19 cellular contexts compared by ENCODE assay signal in genomic region chr6:70008189-70008588, GRCh38.
DNase-seq lines count a peak whose midpoint lies in the region; ATAC-seq, FAIRE-seq and TF ChIP-seq lines count a peak whose summit lies in the region.
"Had no signal": no experiment of that assay in that cellular context is flagged by ENCODE, and none has a peak within 500 bp of the region (broad histone marks: within the 10 kb centered on the region; RNA-seq: fewer than 3 reads in every experiment).

No MANE protein-coding gene starts in this region.

- H3K27ac ChIP-seq in HepG2 (ENCODE audit: extremely low read length, insufficient read depth, low read length), result no peak overlapping the region
- no peak overlapping the region for H3K27ac ChIP-seq in right lobe of liver
- no peak overlapping the region for H3K27ac ChIP-seq in kidney (ENCODE audit: low read depth in 2 of 2, low read length in 2 of 2)
- H3K27ac ChIP-seq: 22Rv1; A549; BLaER1 treated with 17β-estradiol and CSF1 and Interleukin-3, amounts not matched to agents 10 nM and 100 nM; C4-2B had no signal

- H3K9ac ChIP-seq in HepG2 (ENCODE audit: insufficient read depth, low read depth, low read length) (no peak overlapping the region), kidney (ENCODE audit: low read length in 2 of 2) (no peak overlapping the region)
- H3K9ac ChIP-seq: BLaER1 treated with 17β-estradiol and CSF1 and Interleukin-3, amounts not matched to agents 10 nM and 100 nM had no signal

- POLR2A ChIA-PET in HepG2 (lab: Yijun Ruan, JAX), result no interaction called here

- H2AFZ ChIP-seq in HepG2 (ENCODE audit: low read length), result no peak overlapping the region

- TF ChIP-seq CTCF in HepG2 (CRISPR knock-in tag; IDR thresholded peaks at IDR 0.05), result no peak
- no peak for TF ChIP-seq CTCF in right lobe of liver (IDR thresholded peaks at IDR 0.05)
- no peak for TF ChIP-seq CTCF in kidney (IDR thresholded peaks at IDR 0.05; ENCODE audit: borderline replicate concordance, extremely low read depth, insufficient read depth)

- H3K79me2 ChIP-seq in HepG2 (ENCODE audit: insufficient read depth, low read length), result no peaks in the 10 kb centered on the region

- H3K4me1 ChIP-seq in HepG2 (ENCODE audit: insufficient read depth, low read length) (no peaks in the 10 kb centered on the region), right lobe of liver (no peaks in the 10 kb centered on the region), kidney (ENCODE audit: control insufficient read depth in 1 of 2, insufficient read depth in 1 of 2, low read depth in 1 of 2, low read length in 2 of 2) (no peaks in the 10 kb centered on the region)
- H3K4me1 ChIP-seq: A549; BLaER1 treated with 17β-estradiol and CSF1 and Interleukin-3, amounts not matched to agents 10 nM and 100 nM; Caco-2 had no signal

- H3K4me2 ChIP-seq in HepG2 (ENCODE audit: low read depth, low read length), result no peak overlapping the region
- H3K4me2 ChIP-seq: A549; BLaER1 treated with 17β-estradiol and CSF1 and Interleukin-3, amounts not matched to agents 10 nM and 100 nM had no signal

- in situ Hi-C loops in HepG2 (cut with HindIII; ENCODE audit: extremely low pct_ligation_motif_present, low pct_unique_long_range_greater_than_20kb), result no loop called here

- ATAC-seq in HepG2, result no peak
- no peak for ATAC-seq in right lobe of liver
- ATAC-seq in HG03097 (IDR thresholded peaks at IDR 0.05; ENCODE audit: low FRiP score, unreplicated experiment), result no peak
- ATAC-seq: A549; CD8-positive, alpha-beta T cell had no signal

- CTCF ChIA-PET in HepG2 (lab: Yijun Ruan, JAX; ENCODE audit: low intra/inter-chr PET ratio, low total read pairs), result no interaction called here

- FAIRE-seq in HepG2 (lab: Jason Lieb, UNC) (no peak), kidney (lab: Jason Lieb, UNC) (peak; percentile 27)
- FAIRE-seq: A549, D721Med, GM12891, GM19239 had no signal

- H3K27me3 ChIP-seq in HepG2 (ENCODE audit: control insufficient read depth in 1 of 2, insufficient read depth in 2 of 2, low read length in 2 of 2), result no peaks in the 10 kb centered on the region
- H3K27me3 ChIP-seq in right lobe of liver, result no peaks in the 10 kb centered on the region
- H3K27me3 ChIP-seq: BLaER1 treated with 17β-estradiol and CSF1 and Interleukin-3, amounts not matched to agents 10 nM and 100 nM had no signal

- H4K20me1 ChIP-seq in HepG2 (ENCODE audit: insufficient read depth, low read length), result no peaks in the 10 kb centered on the region
- H4K20me1 ChIP-seq: BLaER1 treated with 17β-estradiol and CSF1 and Interleukin-3, amounts not matched to agents 10 nM and 100 nM had no signal

- no peak for TF ChIP-seq POLR2A in HepG2 (IDR thresholded peaks at IDR 0.05; ENCODE audit: insufficient read depth in 1 of 2, low read depth in 2 of 2, low read length in 2 of 2)
- TF ChIP-seq POLR2A in right lobe of liver (IDR thresholded peaks at IDR 0.05), result no peak

- no peaks in the 10 kb centered on the region for H3K9me3 ChIP-seq in HepG2 (ENCODE audit: low read length)
- no peaks in the 10 kb centered on the region for H3K9me3 ChIP-seq in right lobe of liver
- H3K9me3 ChIP-seq in kidney (ENCODE audit: control insufficient read depth in 1 of 2, low read length in 2 of 2), result no peaks in the 10 kb centered on the region
- H3K9me3 ChIP-seq: A549, Caco-2 had no signal

- TF ChIP-seq RAD21 in HepG2 (CRISPR knock-in tag; IDR thresholded peaks at IDR 0.05), result no peak

- intact Hi-C loops in HepG2 (cut with micrococcal nuclease; ENCODE audit: unreplicated experiment) (no loop called here), right lobe of liver (cut with DNase I) (no loop called here), kidney (cut with DNase I) (no loop called here)

- DNase-seq in HepG2 (ENCODE audit: low spot score) (no peak), right lobe of liver (no peak), kidney (no peak), NCI-H1436 (lab: John Stamatoyannopoulos, UW) (no peak)
- DNase-seq: AML-193; Caco-2; Calu3; CD4-positive, alpha-beta T cell; CD8-positive, alpha-beta T cell; DMS79 treated with DMSO at 0.1 percent for 48 hours; GF-D8 had no signal

- TF ChIP-seq EP300 in HepG2 (IDR thresholded peaks at IDR 0.05; ENCODE audit: low read depth in 2 of 2, low read length in 2 of 2) (no peak), HepG2 (CRISPR knock-in tag; IDR thresholded peaks at IDR 0.05; ENCODE audit: borderline replicate concordance) (no peak)

- no TSS peak for BruUV-seq in HepG2 (replicated peaks; lab: Mats Ljungman, UMichigan)

- H3K36me3 ChIP-seq in HepG2 (replicated peaks in 1 of 2; ENCODE audit: control insufficient read depth in 1 of 2, insufficient read depth in 2 of 2, low read length in 2 of 2) (no peaks in the 10 kb centered on the region), right lobe of liver (no peaks in the 10 kb centered on the region), kidney (ENCODE audit: control insufficient read depth in 1 of 2, insufficient read depth in 2 of 2, low read length in 2 of 2) (no peaks in the 10 kb centered on the region)
- H3K36me3 ChIP-seq: BLaER1 treated with 17β-estradiol and CSF1 and Interleukin-3, amounts not matched to agents 10 nM and 100 nM had no signal

- H3K4me3 ChIP-seq in HepG2 (replicated peaks in 1 of 3; ENCODE audit: insufficient read depth in 1 of 3, low read depth in 2 of 3, low read length in 3 of 3) (no peak overlapping the region), right lobe of liver (no peak overlapping the region), kidney (ENCODE audit: low read length in 2 of 2) (no peak overlapping the region)
- H3K4me3 ChIP-seq: A549; BLaER1 treated with 17β-estradiol and CSF1 and Interleukin-3, amounts not matched to agents 10 nM and 100 nM had no signal

TF ChIP-seq in HepG2, 621 proteins besides CTCF, POLR2A, EP300 and RAD21:
- TF ChIP-seq ZNF382 (CRISPR knock-in tag; IDR thresholded peaks at IDR 0.05; ENCODE audit: borderline replicate concordance), result peak; percentile 86
- no peak for TF ChIP-seq MTF1 (CRISPR knock-in tag; IDR thresholded peaks at IDR 0.05)
